Comparison of ENCODE assay signal across 1 cellular context in the genomic region with DNA sequence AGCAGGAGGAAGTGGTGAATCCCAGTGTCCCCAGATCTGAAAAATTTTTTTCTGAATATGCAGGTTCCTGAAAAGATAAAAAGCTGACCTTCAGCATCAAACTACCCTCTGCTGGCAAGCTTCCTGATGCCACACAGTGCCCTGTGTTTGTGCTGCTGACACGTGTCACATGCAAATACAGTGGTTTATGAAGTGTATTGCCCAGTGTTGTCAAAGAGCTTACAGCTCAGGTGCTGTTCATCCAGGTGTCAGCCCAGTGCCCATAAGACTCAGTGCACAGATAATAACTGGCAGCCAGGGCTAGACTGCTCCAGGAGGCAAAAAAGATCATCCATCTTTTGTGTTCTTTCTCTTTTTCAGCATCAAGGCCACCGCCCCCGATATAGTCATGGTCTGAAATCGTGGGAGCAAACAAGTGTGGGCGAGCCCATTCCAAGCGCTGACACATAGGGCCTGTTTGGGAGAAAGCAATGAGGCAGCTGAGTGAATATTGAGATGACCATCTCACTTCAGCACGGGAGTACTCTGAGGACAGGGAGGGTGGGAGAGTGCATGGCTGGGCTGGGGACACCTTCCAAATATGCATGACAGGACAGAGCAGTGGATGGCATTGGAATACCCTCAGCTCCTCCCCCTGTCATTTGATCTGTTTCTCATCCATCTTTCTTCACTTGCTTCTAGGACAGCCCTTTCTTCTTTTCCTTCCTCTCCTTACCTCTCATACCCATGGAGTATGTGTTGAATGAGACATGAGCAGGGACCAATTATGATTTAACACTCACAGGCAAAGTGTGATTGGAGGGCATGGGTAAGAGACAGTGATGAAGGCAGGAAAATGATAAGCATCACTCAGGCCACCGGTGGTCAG.
A peak's percentile ranks its signal among the peaks of the same experiment; 100 is the strongest.
TF ChIP-seq lines count a peak whose summit lies in the region.

No MANE protein-coding gene starts in this region.

TF ChIP-seq in GM12878, 131 proteins besides CTCF, POLR2A, EP300 and RAD21 (continued from another document):
- peak; percentile 29; the same call in 1 of the 2 replicates for TF ChIP-seq RUNX3 (IDR thresholded peaks at IDR 0.05; ENCODE audit: low read length)
- peak; percentile 92; the same call in 1 of the 3 replicates for TF ChIP-seq POU2F2 (IDR thresholded peaks at IDR 0.05; ENCODE audit: borderline replicate concordance, low read depth, low read length)
